Comparison of ENCODE assay signal across 22 cellular contexts in the genomic region with DNA sequence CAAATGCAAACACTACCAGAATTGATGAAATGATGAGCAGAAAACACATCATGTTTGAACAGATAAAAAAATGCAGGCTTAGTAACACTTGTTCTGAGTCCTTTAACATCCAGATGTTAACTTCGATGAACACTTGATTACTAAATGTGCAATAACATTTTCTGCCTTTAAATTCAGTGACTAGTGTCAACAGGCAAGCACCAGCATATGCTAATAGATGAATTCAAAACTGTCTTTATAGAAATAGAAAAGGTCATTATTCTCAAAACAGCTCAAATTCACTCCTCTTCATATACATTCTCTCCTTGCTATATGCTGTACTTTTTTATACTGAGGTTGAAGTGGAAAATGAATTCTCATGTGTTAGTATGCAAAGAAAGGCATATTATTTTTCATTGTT. TPM values are rescaled to one million over a fixed set of nuclear protein-coding genes. Genes with fewer than 3 reads are reported as not detected.
"Had no signal": no experiment of that assay in that cellular context is flagged by ENCODE, and none has a peak within 500 bp of the region (broad histone marks: within the 10 kb centered on the region; RNA-seq: fewer than 3 reads in every experiment).

A gene with protein sequence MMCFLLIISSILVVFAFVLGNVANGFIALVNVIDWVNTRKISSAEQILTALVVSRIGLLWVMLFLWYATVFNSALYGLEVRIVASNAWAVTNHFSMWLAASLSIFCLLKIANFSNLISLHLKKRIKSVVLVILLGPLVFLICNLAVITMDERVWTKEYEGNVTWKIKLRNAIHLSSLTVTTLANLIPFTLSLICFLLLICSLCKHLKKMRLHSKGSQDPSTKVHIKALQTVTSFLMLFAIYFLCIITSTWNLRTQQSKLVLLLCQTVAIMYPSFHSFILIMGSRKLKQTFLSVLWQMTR (minus strand): TSS at position 101 of the 400 bp plus-strand sequence. CDS start 49 bp downstream, at position 52.

- H3K36me3 ChIP-seq: right atrium auricular region had no signal

- H3K4me3 ChIP-seq: coronary artery, heart left ventricle, lung, right atrium auricular region, suprapubic skin, tibial artery, upper lobe of left lung, vagina had no signal

- H3K4me1 ChIP-seq: heart left ventricle, right atrium auricular region, suprapubic skin, tibial artery, upper lobe of left lung, vagina had no signal

- H3K27me3 ChIP-seq: heart left ventricle, right atrium auricular region, suprapubic skin, tibial artery, upper lobe of left lung, vagina had no signal

- H3K27me3 Mint-ChIP-seq: natural killer cell treated with Interleukin-12 subunit alpha and Interleukin-12 subunit beta and Interleukin-15 and Interleukin-18, amount 100 ng/mL, for 72 hours had no signal

- H3K27ac Mint-ChIP-seq: endodermal cell; natural killer cell treated with Interleukin-12 subunit alpha and Interleukin-12 subunit beta and Interleukin-15 and Interleukin-18, amount 100 ng/mL, for 72 hours; stimulated activated effector memory CD8-positive, alpha-beta T cell treated with anti-CD3 and anti-CD28 coated beads, Interleukin-12 subunit alpha, Interleukin-12 subunit beta, amount 100 ng/mL, for 72 hours had no signal

- H3K4me1 Mint-ChIP-seq: endodermal cell had no signal

- H3K4me3 Mint-ChIP-seq: endodermal cell; natural killer cell treated with Interleukin-12 subunit alpha and Interleukin-12 subunit beta and Interleukin-15 and Interleukin-18, amount 100 ng/mL, for 72 hours; stimulated activated effector memory CD8-positive, alpha-beta T cell treated with anti-CD3 and anti-CD28 coated beads, Interleukin-12 subunit alpha, Interleukin-12 subunit beta, amount 100 ng/mL, for 72 hours had no signal

- H3K27ac ChIP-seq: coronary artery, heart left ventricle, right atrium auricular region, suprapubic skin, tibial artery, upper lobe of left lung, vagina had no signal

- H3K9me3 Mint-ChIP-seq: natural killer cell treated with Interleukin-12 subunit alpha and Interleukin-12 subunit beta and Interleukin-15 and Interleukin-18, amount 100 ng/mL, for 72 hours had no signal

- H3K9me3 ChIP-seq: right atrium auricular region, tibial artery, upper lobe of left lung, vagina had no signal

- ATAC-seq: heart left ventricle; left colon; left ventricle myocardium superior; natural killer cell treated with Interleukin-12 subunit alpha and Interleukin-12 subunit beta and Interleukin-15 and Interleukin-18, amount 100 ng/mL, for 72 hours; stimulated activated effector memory CD8-positive, alpha-beta T cell treated with anti-CD3 and anti-CD28 coated beads, Interleukin-12 subunit alpha, Interleukin-12 subunit beta, amount 100 ng/mL, for 72 hours; stimulated activated naive CD8-positive, alpha-beta T cell treated with anti-CD3 and anti-CD28 coated beads, Interleukin-15, Interleukin-2, amounts not matched to agents 100 U/mL and 50 U/mL, for 24 hours had no signal

- DNase-seq: effector CD4-positive, alpha-beta T cell; endodermal cell; heart left ventricle; hippocampal formation; left colon; left ventricle myocardium superior; mesenchymal stem cell; midbrain; small intestine; stimulated activated CD4-positive, alpha-beta T cell treated with anti-CD3 and anti-CD28 coated beads, Interleukin-2, amount 100 ng/mL, for 48 hours; stimulated activated CD8-positive, alpha-beta memory T cell treated with anti-CD3 and anti-CD28 coated beads, Interleukin-4, amount 100 ng/mL, for 48 hours; stimulated activated naive CD8-positive, alpha-beta T cell treated with anti-CD3 and anti-CD28 coated beads, Interleukin-15, Interleukin-2, amounts not matched to agents 100 U/mL and 50 U/mL, for 24 hours; tibial artery; upper lobe of left lung had no signal

RNA-seq across cellular contexts. Expression of the gene that starts here (rescaled TPM):
- total RNA-seq: kidney epithelial cell had no signal
